In genomic region chr4:186300659-186301377, GRCh38 we compare ENCODE assay signal across 20 cellular contexts. TPM values are rescaled to one million over a fixed set of nuclear protein-coding genes. Genes with fewer than 3 reads are reported as not detected.
DNase-seq lines count a peak whose midpoint lies in the region; ATAC-seq and TF ChIP-seq lines count a peak whose summit lies in the region.
"Had no signal": no experiment of that assay in that cellular context is flagged by ENCODE, and none has a peak within 500 bp of the region (broad histone marks: within the 10 kb centered on the region; RNA-seq: fewer than 3 reads in every experiment).

No MANE protein-coding gene starts in this region.

- no peaks in the 10 kb centered on the region for H3K9me2 ChIP-seq in Karpas-422 (replicated peaks; ENCODE audit: insufficient read depth, low read length)

- peaks cover 44% of the 10 kb centered on the region for H3K27me3 Mint-ChIP-seq in stimulated activated naive CD8-positive, alpha-beta T cell treated with anti-CD3 and anti-CD28 coated beads, Interleukin-15, amount 100 ng/mL, for 72 hours

- no peak overlapping the region for H3K9ac ChIP-seq in Karpas-422 (ENCODE audit: low read length)
- H3K9ac ChIP-seq in colonic mucosa (ENCODE audit: low read depth in 2 of 2, low read length in 2 of 2) = no peak overlapping the region
- H3K9ac ChIP-seq in mucosa of rectum (ENCODE audit: low read depth in 1 of 2, low read length in 2 of 2) = peak overlapping the region in 1 of 2 donors; percentile 33

- H3K79me2 ChIP-seq in Karpas-422 (ENCODE audit: low read length) = no peaks in the 10 kb centered on the region

- H4K20me1 ChIP-seq in Karpas-422 (ENCODE audit: insufficient read depth, low read depth, low read length) = no peaks in the 10 kb centered on the region

- H3K27ac Mint-ChIP-seq in stimulated activated naive CD8-positive, alpha-beta T cell treated with anti-CD3 and anti-CD28 coated beads, Interleukin-15, amount 100 ng/mL, for 72 hours = no peak overlapping the region
- H3K27ac Mint-ChIP-seq: CD4-positive, CD25-positive, alpha-beta regulatory T cell; CD8-positive, alpha-beta memory T cell; H9 had no signal

- no peak overlapping the region for H3K4me3 Mint-ChIP-seq in stimulated activated naive CD8-positive, alpha-beta T cell treated with anti-CD3 and anti-CD28 coated beads, Interleukin-15, amount 100 ng/mL, for 72 hours
- H3K4me3 Mint-ChIP-seq: CD4-positive, CD25-positive, alpha-beta regulatory T cell; CD8-positive, alpha-beta memory T cell; H9 had no signal

- H3K27ac ChIP-seq in Karpas-422 (ENCODE audit: low read length) (no peak overlapping the region), colonic mucosa (peak overlapping the region; percentile 41), mucosa of rectum (ENCODE audit: low read depth in 2 of 2, low read length in 2 of 2) (peak overlapping the region; percentile 40 to 55)

- no peaks in the 10 kb centered on the region for H3K4me1 ChIP-seq in Karpas-422 (ENCODE audit: low read length)
- H3K4me1 ChIP-seq in colonic mucosa = no peaks in the 10 kb centered on the region
- peaks cover 0 to 11% of the 10 kb centered on the region in 2 donors for H3K4me1 ChIP-seq in mucosa of rectum (ENCODE audit: control insufficient read depth in 2 of 2, insufficient read depth in 2 of 2, low read length in 2 of 2)
- H3K4me1 ChIP-seq: BE2C had no signal

- TF ChIP-seq CTCF in colonic mucosa (IDR thresholded peaks at IDR 0.05) = no peak

- no peaks in the 10 kb centered on the region for H3K36me3 ChIP-seq in Karpas-422 (ENCODE audit: insufficient read depth, low read length)
- H3K36me3 ChIP-seq in colonic mucosa = no peaks in the 10 kb centered on the region
- H3K36me3 ChIP-seq in mucosa of rectum (ENCODE audit: control insufficient read depth in 2 of 2, insufficient read depth in 2 of 2, low read length in 2 of 2) = no peaks in the 10 kb centered on the region
- H3K36me3 ChIP-seq: BE2C had no signal

- H3K4me3 ChIP-seq in Karpas-422 (ENCODE audit: low read length) (peak overlapping the region; percentile 27; the same call in 1 of the 2 replicates), colonic mucosa (no peak overlapping the region), mucosa of rectum (ENCODE audit: low read length in 2 of 2) (peak overlapping the region; percentile 45 to 62)

- H3K27me3 ChIP-seq in Karpas-422 (ENCODE audit: low read length) = no peaks in the 10 kb centered on the region
- H3K27me3 ChIP-seq in colonic mucosa = no peaks in the 10 kb centered on the region
- H3K27me3 ChIP-seq in mucosa of rectum (ENCODE audit: control insufficient read depth in 2 of 2, insufficient read depth in 2 of 2, low read length in 2 of 2) = no peaks in the 10 kb centered on the region

- H2AFZ ChIP-seq in Karpas-422 (ENCODE audit: low read length) = no peak overlapping the region

- intact Hi-C loops in colonic mucosa (cut with DNase I) = no loop called here

- DNase-seq in Karpas-422 (no peak), colonic mucosa (no peak), mucosa of gallbladder (ENCODE audit: low spot score) (no peak), retina (no peak)
- no peak for DNase-seq in stimulated activated naive CD8-positive, alpha-beta T cell treated with anti-CD3 and anti-CD28 coated beads, Interleukin-15, amount 100 ng/mL, for 72 hours
- DNase-seq in activated T-cell treated with anti-CD3 and anti-CD28 coated beads, Interleukin-2, amount 50 U/mL, for 1 hour = no peak
- DNase-seq: BE2C; C1 segment of cervical spinal cord; CD4-positive, CD25-positive, alpha-beta regulatory T cell; CD8-positive, alpha-beta memory T cell; COR-L47; DMS 273 treated with DMSO at 0.1 percent for 48 hours; DMS53; DND-41; EL; H9 had no signal

- ATAC-seq in stimulated activated naive CD8-positive, alpha-beta T cell treated with anti-CD3 and anti-CD28 coated beads, Interleukin-15, amount 100 ng/mL, for 72 hours = no peak
- ATAC-seq: HepG2 had no signal

- H3K9me3 Mint-ChIP-seq in stimulated activated naive CD8-positive, alpha-beta T cell treated with anti-CD3 and anti-CD28 coated beads, Interleukin-15, amount 100 ng/mL, for 72 hours = no peaks in the 10 kb centered on the region
- H3K9me3 Mint-ChIP-seq: CD4-positive, CD25-positive, alpha-beta regulatory T cell; CD8-positive, alpha-beta memory T cell had no signal

- H3K9me3 ChIP-seq in Karpas-422 (ENCODE audit: low read length) (no peaks in the 10 kb centered on the region), colonic mucosa (no peaks in the 10 kb centered on the region), mucosa of rectum (ENCODE audit: control insufficient read depth in 2 of 2, low read length in 2 of 2) (no peaks in the 10 kb centered on the region)
- H3K9me3 ChIP-seq: BE2C had no signal

- H3K4me2 ChIP-seq in Karpas-422 (ENCODE audit: low read depth, low read length, poor library complexity, severe bottlenecking) = peak overlapping the region; percentile 38

- H3K4me1 Mint-ChIP-seq in stimulated activated naive CD8-positive, alpha-beta T cell treated with anti-CD3 and anti-CD28 coated beads, Interleukin-15, amount 100 ng/mL, for 72 hours = peaks cover 7% of the 10 kb centered on the region

RNA-seq across cellular contexts. Expression of gene F11, which starts 34.8 kb away (rescaled TPM):
- total RNA-seq in Karpas-422 (2014; rRNA removed; shearing (Covaris generic); ENCODE audit: low replicate concordance) = 0.34 TPM in 1 of 2 replicates, not detected in the other
- total RNA-seq in colonic mucosa (under 1 TPM; 0.48 to 0.54 TPM), mucosa of gallbladder (23.9 TPM)
- total RNA-seq: A172; CD4-positive, CD25-positive, alpha-beta regulatory T cell; CD8-positive, alpha-beta memory T cell; G401 had no signal

Comparison
In these comparisons a context has a peak if more than half of its experiments do, and no peak if none do; other contexts are left out.
1. RNA of gene F11, which starts 34.8 kb away (total RNA-seq): 23.9 TPM in mucosa of gallbladder (single experiment); 0.48 to 0.54 TPM in colonic mucosa and 0.34 TPM in Karpas-422; every median in the first group is over 10 times any median in the second.